In the genomic region with DNA sequence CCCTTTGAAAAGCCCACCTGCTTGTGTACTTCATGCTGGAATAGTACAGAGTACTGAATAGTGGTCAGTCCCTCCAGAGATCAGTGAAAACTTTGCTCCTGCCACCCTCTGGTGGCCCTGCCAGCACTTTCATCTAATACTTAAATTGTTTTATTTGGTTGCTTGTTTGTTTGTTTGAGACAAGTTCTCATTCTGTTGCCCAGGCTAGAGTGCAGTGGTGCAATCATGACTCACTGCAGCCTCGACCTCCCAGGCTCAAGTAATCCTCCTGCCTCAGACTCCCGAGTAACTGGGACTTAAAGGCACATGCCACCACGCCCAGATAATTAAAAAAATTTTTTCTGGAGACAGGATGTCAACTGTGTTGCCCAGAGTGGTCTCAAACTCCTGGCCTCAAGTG, we compare ENCODE assay signal across 9 cellular contexts. TPM values are rescaled to one million over a fixed set of nuclear protein-coding genes. Genes with fewer than 3 reads are reported as not detected.
DNase-seq lines count a peak whose midpoint lies in the region; ATAC-seq and TF ChIP-seq lines count a peak whose summit lies in the region.
"Had no signal": no experiment of that assay in that cellular context is flagged by ENCODE, and none has a peak within 500 bp of the region (broad histone marks: within the 10 kb centered on the region; RNA-seq: fewer than 3 reads in every experiment).

No MANE protein-coding gene starts in this region.

- BruUV-seq in mammary epithelial cell (replicated peaks; lab: Mats Ljungman, UMichigan): no TSS peak

- peak; percentile 22 to 29 for TF ChIP-seq CTCF in mammary epithelial cell (conservative IDR thresholded peaks at IDR 0.05 in 1 of 2, IDR thresholded peaks at IDR 0.05 in 1 of 2; ENCODE audit: extremely low read depth in 1 of 2, insufficient read depth in 1 of 2, low read depth in 1 of 2, low read length in 2 of 2)

- no peak overlapping the region for H3K9ac ChIP-seq in mammary epithelial cell (ENCODE audit: insufficient read depth, low read length)

- POLR2A ChIA-PET in CD8-positive, alpha-beta memory T cell (lab: Charles Lee): interaction anchor here (0.6 kb wide), 1 partner anchor 1996 kb away, joined by 6 read pairs; no protein-coding TSS in a partner anchor

- in situ Hi-C loops in mammary epithelial cell (cut with MboI; ENCODE audit: low sequenced_read_pairs in 2 of 2): loop anchor here in 1 of 2 donors (10.0 kb wide), 1 partner anchor 110 kb away; no protein-coding TSS in a partner anchor

- H3K4me1 Mint-ChIP-seq in natural killer cell treated with Interleukin-12 subunit alpha and Interleukin-12 subunit beta and Interleukin-15 and Interleukin-18, amount 100 ng/mL, for 72 hours (ENCODE audit: low read depth in 2 of 2): peaks cover 3 to 4% of the 10 kb centered on the region in 2 donors
- H3K4me1 Mint-ChIP-seq in CD8-positive, alpha-beta memory T cell: peaks cover 1 to 6% (median 6%) of the 10 kb centered on the region in 3 donors

- H3K27me3 Mint-ChIP-seq in natural killer cell treated with Interleukin-12 subunit alpha and Interleukin-12 subunit beta and Interleukin-15 and Interleukin-18, amount 100 ng/mL, for 72 hours: no peaks in the 10 kb centered on the region
- H3K27me3 Mint-ChIP-seq in CD8-positive, alpha-beta memory T cell: peaks cover 0 to 1% of the 10 kb centered on the region in 2 donors

- peaks cover 23% of the 10 kb centered on the region for H3K4me1 ChIP-seq in mammary epithelial cell (ENCODE audit: insufficient read depth, low read length)
- H3K4me1 ChIP-seq in CD8-positive, alpha-beta memory T cell (ENCODE audit: insufficient read depth, low read length): peaks cover under 1% of the 10 kb centered on the region
- no peaks in the 10 kb centered on the region for H3K4me1 ChIP-seq in aorta (ENCODE audit: control insufficient read depth in 1 of 2, insufficient read depth in 2 of 2, low read length in 2 of 2)

- H2AFZ ChIP-seq in mammary epithelial cell (ENCODE audit: low read depth, low read length): no peak overlapping the region

- no peak overlapping the region for H3K4me3 ChIP-seq in mammary epithelial cell (replicated peaks in 1 of 3; ENCODE audit: insufficient read depth in 1 of 3, low read depth in 2 of 3, low read length in 3 of 3)
- H3K4me3 ChIP-seq in CD8-positive, alpha-beta memory T cell (ENCODE audit: low read length): no peak overlapping the region
- no peak overlapping the region for H3K4me3 ChIP-seq in aorta (ENCODE audit: low read length in 2 of 2)

- no peak overlapping the region for H3K4me2 ChIP-seq in mammary epithelial cell (ENCODE audit: insufficient read depth, low read depth, low read length)

- no peaks in the 10 kb centered on the region for H3K9me3 ChIP-seq in mammary epithelial cell (replicated peaks; ENCODE audit: insufficient read depth, low read length)
- no peaks in the 10 kb centered on the region for H3K9me3 ChIP-seq in CD8-positive, alpha-beta memory T cell (ENCODE audit: low read length)
- H3K9me3 ChIP-seq in aorta (ENCODE audit: control insufficient read depth, low read length): no peaks in the 10 kb centered on the region

- no peak for ATAC-seq in natural killer cell treated with Interleukin-12 subunit alpha and Interleukin-12 subunit beta and Interleukin-15 and Interleukin-18, amount 100 ng/mL, for 72 hours
- no peak for ATAC-seq in aorta (ENCODE audit: low FRiP score)

- CTCF ChIA-PET in mammary epithelial cell (lab: Charles Lee; ENCODE audit: low non-redundant PET): no interaction called here
- CTCF ChIA-PET in CD8-positive, alpha-beta memory T cell (lab: Charles Lee): interaction anchor here (0.9 to 1.4 kb wide), 2 partner anchors 8 to 290 kb away, joined by 3 to 5 read pairs; no protein-coding TSS in a partner anchor

- no peak overlapping the region for H3K27ac Mint-ChIP-seq in natural killer cell treated with Interleukin-12 subunit alpha and Interleukin-12 subunit beta and Interleukin-15 and Interleukin-18, amount 100 ng/mL, for 72 hours
- H3K27ac Mint-ChIP-seq in CD8-positive, alpha-beta memory T cell: no peak overlapping the region

- H3K79me2 ChIP-seq in mammary epithelial cell (ENCODE audit: insufficient read depth, low read length): peaks cover 100% of the 10 kb centered on the region

- 68% methylated on average over 2 of the region's 3 CpGs for WGBS in mammary epithelial cell (ENCODE audit: low coverage, missing lambda C conversion rate)
- 81 to 89% methylated on average over 3 of the region's 3 CpGs for WGBS in aorta, 2 donors

- H4K20me1 ChIP-seq in mammary epithelial cell (ENCODE audit: insufficient read depth, low read length): no peaks in the 10 kb centered on the region

- no peak overlapping the region for H3K27ac ChIP-seq in mammary epithelial cell (ENCODE audit: insufficient read depth, low read depth, low read length)
- H3K27ac ChIP-seq in CD8-positive, alpha-beta memory T cell (ENCODE audit: low read depth, low read length): no peak overlapping the region
- no peak overlapping the region for H3K27ac ChIP-seq in aorta (ENCODE audit: low read depth in 1 of 2, low read length in 2 of 2)

- intact Hi-C loops in mammary epithelial cell (cut with micrococcal nuclease) (no loop called here), aorta (cut with DNase I) (no loop called here)

- no peaks in the 10 kb centered on the region for H3K36me3 Mint-ChIP-seq in natural killer cell treated with Interleukin-12 subunit alpha and Interleukin-12 subunit beta and Interleukin-15 and Interleukin-18, amount 100 ng/mL, for 72 hours
- no peaks in the 10 kb centered on the region for H3K36me3 Mint-ChIP-seq in CD8-positive, alpha-beta memory T cell

- DNase-seq in EL (peak; percentile 38), MV-4-11 (lab: John Stamatoyannopoulos, UW) (peak; percentile 55), mammary epithelial cell (peak; percentile 9), lung microvascular endothelial cell (ENCODE audit: low read depth in 2 of 2) (peak; percentile 32 to 47), aorta (no peak), NCI-H128 (lab: John Stamatoyannopoulos, UW; ENCODE audit: unreplicated experiment) (no peak)
- DNase-seq in natural killer cell treated with Interleukin-12 subunit alpha and Interleukin-12 subunit beta and Interleukin-15 and Interleukin-18, amount 100 ng/mL, for 72 hours (ENCODE audit: low spot score): no peak
- no peak for DNase-seq in CD8-positive, alpha-beta memory T cell
- DNase-seq: activated gamma-delta T cell had no signal

- no peak overlapping the region for H3K4me3 Mint-ChIP-seq in natural killer cell treated with Interleukin-12 subunit alpha and Interleukin-12 subunit beta and Interleukin-15 and Interleukin-18, amount 100 ng/mL, for 72 hours
- no peak overlapping the region for H3K4me3 Mint-ChIP-seq in CD8-positive, alpha-beta memory T cell

- no peaks in the 10 kb centered on the region for H3K27me3 ChIP-seq in mammary epithelial cell (ENCODE audit: insufficient read depth, low read length)
- H3K27me3 ChIP-seq in CD8-positive, alpha-beta memory T cell (ENCODE audit: insufficient read depth, low read length, poor library complexity, severe bottlenecking): no peaks in the 10 kb centered on the region
- no peaks in the 10 kb centered on the region for H3K27me3 ChIP-seq in aorta (ENCODE audit: control insufficient read depth in 1 of 2, insufficient read depth in 2 of 2, low read length in 1 of 2)

- no peaks in the 10 kb centered on the region for H3K9me3 Mint-ChIP-seq in natural killer cell treated with Interleukin-12 subunit alpha and Interleukin-12 subunit beta and Interleukin-15 and Interleukin-18, amount 100 ng/mL, for 72 hours
- no peaks in the 10 kb centered on the region for H3K9me3 Mint-ChIP-seq in CD8-positive, alpha-beta memory T cell

- peaks cover 2% of the 10 kb centered on the region for H3K36me3 ChIP-seq in mammary epithelial cell (ENCODE audit: insufficient read depth, low read length)
- no peaks in the 10 kb centered on the region for H3K36me3 ChIP-seq in CD8-positive, alpha-beta memory T cell (ENCODE audit: insufficient read depth, low read length)
- H3K36me3 ChIP-seq in aorta (ENCODE audit: control insufficient read depth in 1 of 2, insufficient read depth in 2 of 2, low read length in 1 of 2): no peaks in the 10 kb centered on the region

- dilution Hi-C loops in mammary epithelial cell (cut with HindIII; ENCODE audit: low sequenced_read_pairs): no loop called here

RNA-seq across cellular contexts. Expression of gene FAM83D, which starts 9.1 kb away (rescaled TPM):
- total RNA-seq in mammary epithelial cell (10 to 100 TPM in 1 of 2 donors, 1 to 10 TPM in 1; 3.7 to 29.9 TPM), lung microvascular endothelial cell (24.2 TPM in 2 replicates), aorta (1 to 10 TPM; 3.4 to 6.1 TPM)
- polyA plus RNA-seq in mammary epithelial cell (52.5 TPM), aorta (1 to 10 TPM; 1.1 to 2.7 TPM)
- 31.5 TPM for polyA minus RNA-seq in mammary epithelial cell
- total RNA-seq in natural killer cell treated with Interleukin-12 subunit alpha and Interleukin-12 subunit beta and Interleukin-15 and Interleukin-18, amount 100 ng/mL, for 72 hours: 10 to 100 TPM in 1 of 2 donors, 1 to 10 TPM in 1; 8.1 to 25.0 TPM
- 10 to 100 TPM; 11.9 to 13.2 TPM for total RNA-seq in CD8-positive, alpha-beta memory T cell
- polyA plus RNA-seq in CD8-positive, alpha-beta memory T cell: 2.3 TPM

RNA-seq across cellular contexts. Expression of gene DHX35, which starts 26.9 kb away (rescaled TPM):
- total RNA-seq in mammary epithelial cell: 1 to 10 TPM; 8.1 to 9.5 TPM
- 9.2 TPM for polyA plus RNA-seq in mammary epithelial cell
- 13.4 TPM for polyA minus RNA-seq in mammary epithelial cell
- total RNA-seq in lung microvascular endothelial cell: 6.5 and 7.1 TPM in 2 replicates
- total RNA-seq in natural killer cell treated with Interleukin-12 subunit alpha and Interleukin-12 subunit beta and Interleukin-15 and Interleukin-18, amount 100 ng/mL, for 72 hours: 10 to 100 TPM in 1 of 2 donors, 1 to 10 TPM in 1; 9.9 to 17.2 TPM
- total RNA-seq in CD8-positive, alpha-beta memory T cell: 10 to 100 TPM; 19.9 to 20.5 TPM
- 6.0 TPM for polyA plus RNA-seq in CD8-positive, alpha-beta memory T cell
- total RNA-seq in aorta: 10 to 100 TPM; 11.3 TPM
- 10 to 100 TPM in 1 of 2 donors, 1 to 10 TPM in 1; 4.8 to 15.5 TPM for polyA plus RNA-seq in aorta

Comparison
In these comparisons a context has a peak if more than half of its experiments do, and no peak if none do; other contexts are left out.
1. DNase-seq: peak in EL (single experiment), MV-4-11 (single experiment), mammary epithelial cell (single experiment) and lung microvascular endothelial cell (2 of 2); none in natural killer cell treated with Interleukin-12 subunit alpha and Interleukin-12 subunit beta and Interleukin-15 and Interleukin-18, amount 100 ng/mL, for 72 hours (single experiment), CD8-positive, alpha-beta memory T cell (0 of 5), aorta (0 of 2) and NCI-H128 (single experiment).